In the genomic region with DNA sequence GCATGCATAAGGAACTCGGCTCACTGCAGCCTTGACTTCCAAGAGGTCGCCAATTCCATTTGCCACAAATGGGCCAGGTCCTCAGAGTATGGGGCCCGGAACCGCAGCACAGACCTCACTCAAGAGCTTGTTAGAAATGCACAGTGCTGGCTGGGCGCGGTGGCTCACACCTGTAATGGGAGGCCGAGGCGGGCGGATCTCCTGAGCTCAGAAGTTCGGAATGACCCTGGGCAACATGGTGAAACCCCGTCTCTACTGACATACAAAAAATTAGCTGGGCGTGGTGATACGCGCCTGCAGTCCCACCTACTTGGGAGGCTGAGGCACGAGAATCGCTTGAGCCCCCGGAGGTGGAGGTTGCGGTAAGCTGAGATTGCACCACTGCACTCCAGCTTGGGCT, we compare ENCODE assay signal across 21 cellular contexts. TPM values are rescaled to one million over a fixed set of nuclear protein-coding genes. Genes with fewer than 3 reads are reported as not detected.
DNase-seq lines count a peak whose midpoint lies in the region; ATAC-seq and TF ChIP-seq lines count a peak whose summit lies in the region.
"Had no signal": no experiment of that assay in that cellular context is flagged by ENCODE, and none has a peak within 500 bp of the region (broad histone marks: within the 10 kb centered on the region; RNA-seq: fewer than 3 reads in every experiment).

No MANE protein-coding gene starts in this region.

- H3K4me2 ChIP-seq in osteoblast (ENCODE audit: insufficient read depth, low read length), result no peak overlapping the region

- H3K4me3 ChIP-seq in osteoblast (ENCODE audit: insufficient read depth, low read length), result no peak overlapping the region

- H3K9me3 Mint-ChIP-seq in activated naive CD4-positive, alpha-beta T cell treated with anti-CD3 and anti-CD28 coated beads, Interleukin-2, amount 50 U/mL, for 72 hours, result no peaks in the 10 kb centered on the region
- H3K9me3 Mint-ChIP-seq in activated T-helper 2 cell treated with anti-CD3 and anti-CD28 coated beads, Interferon-gamma antibody, Interleukin-2, Interleukin-4, amounts not matched to agents 10 μg/mL and 5 μg/mL and 100 μg/mL, durations not matched to agents 14 hours and 24 hours and 36 hours, result no peaks in the 10 kb centered on the region
- H3K9me3 Mint-ChIP-seq: activated B cell treated with CpG ODN at 0.5 μM for 24 hours; activated T-helper 1 cell treated with anti-CD3 and anti-CD28 coated beads, Interleukin-12 subunit alpha, Interleukin-12 subunit beta, Interleukin-2, Interleukin-4 antibody, amounts not matched to agents 30 ng/mL and 10 ng/mL and 1 ng/mL, durations not matched to agents 14 hours and 24 hours and 36 hours had no signal

- DNase-seq in activated naive CD4-positive, alpha-beta T cell treated with anti-CD3 and anti-CD28 coated beads, Interleukin-2, amount 50 U/mL, for 72 hours (ENCODE audit: low spot score in 2 of 2), result no peak
- no peak for DNase-seq in activated naive CD4-positive, alpha-beta T cell treated with Interleukin-2 at 50 U/mL for 16 hours
- peak; percentile 6 for DNase-seq in activated T-helper 2 cell treated with anti-CD3 and anti-CD28 coated beads, Interferon-gamma antibody, Interleukin-2, Interleukin-4, amounts not matched to agents 10 μg/mL and 5 μg/mL and 100 μg/mL, durations not matched to agents 14 hours and 24 hours and 36 hours (ENCODE audit: low spot score)
- DNase-seq in osteoblast (ENCODE audit: insufficient read length, low spot score, missing footprints) (no peak), EL (no peak), GDM1 (lab: John Stamatoyannopoulos, UW) (no peak)
- DNase-seq: activated B cell treated with CpG ODN at 0.5 μM for 24 hours; aorta; Calu3; glutamatergic neuron; kidney glomerular epithelial cell; mammary epithelial cell; NCI-H1105; NCI-H226; SK-N-SH; stimulated activated CD4-positive, alpha-beta T cell treated with anti-CD3 and anti-CD28 coated beads, Interleukin-1b, Interleukin-23, amount 100 ng/mL, for 48 hours; T-helper 9 cell had no signal

- H2AFZ ChIP-seq in osteoblast (ENCODE audit: low read length), result peak overlapping the region; percentile 93

- peaks cover 4% of the 10 kb centered on the region for H3K27me3 Mint-ChIP-seq in activated T-helper 2 cell treated with anti-CD3 and anti-CD28 coated beads, Interferon-gamma antibody, Interleukin-2, Interleukin-4, amounts not matched to agents 10 μg/mL and 5 μg/mL and 100 μg/mL, durations not matched to agents 14 hours and 24 hours and 36 hours (ENCODE audit: low read depth)

- TF ChIP-seq CTCF in osteoblast (IDR thresholded peaks at IDR 0.05; ENCODE audit: extremely low read depth, low read depth, low read length), result no peak

- H3K4me1 Mint-ChIP-seq in activated T-helper 2 cell treated with anti-CD3 and anti-CD28 coated beads, Interferon-gamma antibody, Interleukin-2, Interleukin-4, amounts not matched to agents 10 μg/mL and 5 μg/mL and 100 μg/mL, durations not matched to agents 14 hours and 24 hours and 36 hours (ENCODE audit: low read depth), result peaks cover 10% of the 10 kb centered on the region

- no peaks in the 10 kb centered on the region for H4K20me1 ChIP-seq in osteoblast (ENCODE audit: insufficient read depth, low read length)

- no peaks in the 10 kb centered on the region for H3K79me2 ChIP-seq in osteoblast (ENCODE audit: insufficient read depth, low read length)

- H3K9me3 ChIP-seq in osteoblast (ENCODE audit: low read depth, low read length), result no peaks in the 10 kb centered on the region
- H3K9me3 ChIP-seq: SK-N-SH had no signal

- no peaks in the 10 kb centered on the region for H3K36me3 Mint-ChIP-seq in activated naive CD4-positive, alpha-beta T cell treated with anti-CD3 and anti-CD28 coated beads, Interleukin-2, amount 50 U/mL, for 72 hours
- H3K36me3 Mint-ChIP-seq in activated T-helper 2 cell treated with anti-CD3 and anti-CD28 coated beads, Interferon-gamma antibody, Interleukin-2, Interleukin-4, amounts not matched to agents 10 μg/mL and 5 μg/mL and 100 μg/mL, durations not matched to agents 14 hours and 24 hours and 36 hours (ENCODE audit: low read depth), result no peaks in the 10 kb centered on the region
- H3K36me3 Mint-ChIP-seq: activated naive CD8-positive, alpha-beta T cell had no signal

- H3K4me1 ChIP-seq in osteoblast (ENCODE audit: insufficient read depth, low read length), result peaks cover 4% of the 10 kb centered on the region

- ATAC-seq in activated naive CD4-positive, alpha-beta T cell treated with anti-CD3 and anti-CD28 coated beads, Interleukin-2, amount 50 U/mL, for 72 hours, result no peak
- no peak for ATAC-seq in GM21526 (IDR thresholded peaks at IDR 0.05; ENCODE audit: low FRiP score, unreplicated experiment)

- H3K36me3 ChIP-seq in osteoblast (ENCODE audit: insufficient read depth, low read length), result no peaks in the 10 kb centered on the region

- peaks cover 2% of the 10 kb centered on the region for H3K27me3 ChIP-seq in osteoblast (ENCODE audit: insufficient read depth, low read length)

- intact Hi-C loops in activated T-helper 2 cell treated with anti-CD3 and anti-CD28 coated beads, Interferon-gamma antibody, Interleukin-2, Interleukin-4, amounts not matched to agents 10 μg/mL and 5 μg/mL and 100 μg/mL, durations not matched to agents 14 hours and 24 hours and 36 hours (cut with micrococcal nuclease), result no loop called here

- no peak overlapping the region for H3K4me3 Mint-ChIP-seq in activated T-helper 2 cell treated with anti-CD3 and anti-CD28 coated beads, Interferon-gamma antibody, Interleukin-2, Interleukin-4, amounts not matched to agents 10 μg/mL and 5 μg/mL and 100 μg/mL, durations not matched to agents 14 hours and 24 hours and 36 hours (ENCODE audit: low read depth)

- no peak overlapping the region for H3K27ac ChIP-seq in osteoblast (ENCODE audit: low read depth, low read length)
- H3K27ac ChIP-seq: skin epidermis had no signal

- peak overlapping the region; percentile 14 to 79 for H3K27ac Mint-ChIP-seq in activated naive CD4-positive, alpha-beta T cell treated with anti-CD3 and anti-CD28 coated beads, Interleukin-2, amount 50 U/mL, for 72 hours
- no peak overlapping the region for H3K27ac Mint-ChIP-seq in activated T-helper 2 cell treated with anti-CD3 and anti-CD28 coated beads, Interferon-gamma antibody, Interleukin-2, Interleukin-4, amounts not matched to agents 10 μg/mL and 5 μg/mL and 100 μg/mL, durations not matched to agents 14 hours and 24 hours and 36 hours
- H3K27ac Mint-ChIP-seq: activated B cell treated with CpG ODN at 0.5 μM for 24 hours had no signal

RNA-seq across cellular contexts. Expression of a gene that starts 19.6 kb away (rescaled TPM):
- total RNA-seq in activated naive CD4-positive, alpha-beta T cell treated with anti-CD3 and anti-CD28 coated beads, Interleukin-2, amount 50 U/mL, for 72 hours, result 10 to 100 TPM; 36.5 to 53.0 TPM
- total RNA-seq in activated T-helper 2 cell treated with anti-CD3 and anti-CD28 coated beads, Interferon-gamma antibody, Interleukin-2, Interleukin-4, amounts not matched to agents 10 μg/mL and 5 μg/mL and 100 μg/mL, durations not matched to agents 14 hours and 24 hours and 36 hours, result 34.3 and 40.3 TPM in 2 replicates
- 29.0 and 33.3 TPM in 2 replicates for total RNA-seq in osteoblast
